Comparison of ENCODE assay signal across 11 cellular contexts in the genomic region with DNA sequence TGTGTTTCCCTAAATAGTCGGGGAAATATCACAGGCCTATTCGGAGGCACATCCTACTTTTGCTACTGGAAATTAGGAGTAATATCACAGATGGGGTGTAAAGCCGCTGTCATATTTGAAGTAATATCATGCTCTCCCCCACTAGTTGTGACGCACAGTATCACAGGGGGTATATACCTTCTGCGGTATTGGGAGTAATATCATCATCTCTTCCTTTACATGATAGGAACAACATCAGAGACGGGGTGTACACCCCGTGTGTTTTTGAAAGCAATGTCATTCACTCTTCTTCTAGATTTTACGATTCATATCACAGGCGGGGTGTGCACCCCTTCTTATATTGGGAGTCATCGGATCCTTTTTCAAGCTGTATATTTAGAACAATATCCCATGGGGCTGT. TPM values are rescaled to one million over a fixed set of nuclear protein-coding genes. Genes with fewer than 3 reads are reported as not detected.
"Had no signal": no experiment of that assay in that cellular context is flagged by ENCODE, and none has a peak within 500 bp of the region (broad histone marks: within the 10 kb centered on the region; RNA-seq: fewer than 3 reads in every experiment).

No MANE protein-coding gene starts in this region.

RNA-seq across cellular contexts. Expression of a gene that starts 15.5 kb away (rescaled TPM):
- total RNA-seq: activated CD4-positive, alpha-beta memory T cell treated with anti-CD3 and anti-CD28 coated beads, Interleukin-2, amount 10 ng/mL, durations not matched to agents 7 days and 5 days; adrenal gland; bronchial epithelial cell; IMR-90; M059J; PC-3; SJSA1; T-helper 17 cell; WTC11 had no signal
- polyA plus RNA-seq: IMR-90, K562 had no signal

RNA-seq across cellular contexts. Expression of a gene that starts 38.2 kb away (rescaled TPM):
- total RNA-seq: activated CD4-positive, alpha-beta memory T cell treated with anti-CD3 and anti-CD28 coated beads, Interleukin-2, amount 10 ng/mL, durations not matched to agents 7 days and 5 days had no signal
- polyA plus RNA-seq: SK-N-SH had no signal
